Comparison of ENCODE assay signal across 18 cellular contexts in the genomic region with DNA sequence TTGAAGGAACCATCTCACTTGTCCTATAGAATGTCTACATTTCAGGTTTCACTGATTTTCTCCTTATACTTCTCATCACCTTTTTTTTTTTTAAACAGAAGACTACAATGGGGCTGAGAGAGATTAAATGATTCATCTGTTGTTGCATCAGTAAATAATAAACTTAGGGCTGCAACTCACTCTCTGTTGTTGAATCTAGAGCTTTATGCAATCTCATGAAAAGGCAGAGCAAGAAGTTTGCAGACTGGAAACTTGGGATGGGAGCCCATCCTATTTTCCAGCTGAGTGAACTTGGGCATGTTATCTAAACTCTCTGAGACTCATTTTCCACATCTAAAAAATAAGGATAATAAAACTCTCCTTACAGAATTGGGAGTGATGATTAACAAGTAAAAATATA. TPM values are rescaled to one million over a fixed set of nuclear protein-coding genes. Genes with fewer than 3 reads are reported as not detected.
DNase-seq lines count a peak whose midpoint lies in the region; ATAC-seq, FAIRE-seq and TF ChIP-seq lines count a peak whose summit lies in the region.
"Had no signal": no experiment of that assay in that cellular context is flagged by ENCODE, and none has a peak within 500 bp of the region (broad histone marks: within the 10 kb centered on the region; RNA-seq: fewer than 3 reads in every experiment).

No MANE protein-coding gene starts in this region.

- no peak overlapping the region for H3K23ac ChIP-seq in neuronal stem cell (ENCODE audit: low read depth, low read length, poor library complexity)

- H3K79me2 ChIP-seq in keratinocyte (ENCODE audit: control insufficient read depth, insufficient read depth, low read length): no peaks in the 10 kb centered on the region
- H3K79me2 ChIP-seq: parathyroid adenoma had no signal

- H3K9ac ChIP-seq in keratinocyte (ENCODE audit: control insufficient read depth, extremely low read depth, insufficient read depth, low read length) (no peak overlapping the region), neuronal stem cell (ENCODE audit: low read depth, low read length, poor library complexity) (no peak overlapping the region)
- H3K9ac ChIP-seq: parathyroid adenoma had no signal

- H4K91ac ChIP-seq in neuronal stem cell (ENCODE audit: low read depth, low read length, poor library complexity): no peak overlapping the region

- DNase-seq in AG10803 (ENCODE audit: low read depth): peak; percentile 83
- peak; percentile 31 for DNase-seq in NCI-H226
- peak; percentile 51 for DNase-seq in choroid plexus epithelial cell (ENCODE audit: low read depth)
- DNase-seq in keratinocyte (ENCODE audit: low read depth, low spot score): no peak
- DNase-seq in cerebellar nuclear complex (lab: John Stamatoyannopoulos, UW): no peak
- no peak for DNase-seq in neuronal stem cell (ENCODE audit: low spot score)
- DNase-seq in iPS-NIHi7 (ENCODE audit: extremely low spot score): no peak
- DNase-seq: activated CD4-positive, alpha-beta T cell treated with anti-CD3 and anti-CD28 coated beads for 4 hours; activated naive CD4-positive, alpha-beta T cell treated with anti-CD3 and anti-CD28 coated beads, Interleukin-2, amount 50 U/mL, for 16 hours; Calu3; central memory CD4-positive, alpha-beta T cell; hypothalamus; KBM-7; left ventricle myocardium superior; NCI-H2227 treated with DMSO at 0.1 percent for 48 hours; T-helper 9 cell had no signal

- H2BK5ac ChIP-seq in neuronal stem cell (ENCODE audit: low read length): no peak overlapping the region

- peak overlapping the region; percentile 25 for H3K27ac ChIP-seq in keratinocyte (ENCODE audit: control insufficient read depth, insufficient read depth, low read length)
- H3K27ac ChIP-seq in neuronal stem cell (replicated peaks; ENCODE audit: low read length): no peak overlapping the region
- H3K27ac ChIP-seq: parathyroid adenoma had no signal

- H3K36me3 ChIP-seq in keratinocyte (ENCODE audit: control insufficient read depth in 2 of 2, extremely low read depth in 1 of 2, insufficient read depth in 2 of 2, low read length in 2 of 2): no peaks in the 10 kb centered on the region
- no peaks in the 10 kb centered on the region for H3K36me3 ChIP-seq in neuronal stem cell (replicated peaks in 1 of 2; ENCODE audit: control insufficient read depth in 2 of 2, insufficient read depth in 2 of 2, low read length in 2 of 2)

- no peak overlapping the region for H3K14ac ChIP-seq in neuronal stem cell (ENCODE audit: low read length)

- H3K18ac ChIP-seq in neuronal stem cell (ENCODE audit: low read length): no peak overlapping the region

- ATAC-seq in GM18498 (IDR thresholded peaks at IDR 0.05; ENCODE audit: unreplicated experiment): no peak
- ATAC-seq: left ventricle myocardium superior had no signal

- H3K27me3 ChIP-seq in keratinocyte (ENCODE audit: control insufficient read depth, extremely low read depth, insufficient read depth, low read length) (no peaks in the 10 kb centered on the region), neuronal stem cell (ENCODE audit: control insufficient read depth in 3 of 3, insufficient read depth in 3 of 3, low read depth in 1 of 3, low read length in 3 of 3) (no peaks in the 10 kb centered on the region)

- FAIRE-seq in keratinocyte (lab: Jason Lieb, UNC): no peak

- H3K79me1 ChIP-seq in neuronal stem cell (ENCODE audit: low read depth, low read length): no peaks in the 10 kb centered on the region

- H4K20me1 ChIP-seq in keratinocyte (ENCODE audit: control insufficient read depth, extremely low read depth, insufficient read depth, low read length): no peaks in the 10 kb centered on the region

- H3K9me1 ChIP-seq in keratinocyte (ENCODE audit: control insufficient read depth, extremely low read depth, insufficient read depth, low read length): no peaks in the 10 kb centered on the region

- no peak overlapping the region for H4K8ac ChIP-seq in neuronal stem cell (ENCODE audit: low read depth, low read length)

- no peak overlapping the region for H3K4me2 ChIP-seq in keratinocyte (ENCODE audit: control insufficient read depth, extremely low read depth, insufficient read depth, low read depth, low read length)
- no peak overlapping the region for H3K4me2 ChIP-seq in neuronal stem cell (ENCODE audit: insufficient read depth, low read length, poor library complexity, severe bottlenecking)

- peaks cover 25% of the 10 kb centered on the region for H3K4me1 ChIP-seq in keratinocyte (ENCODE audit: control insufficient read depth, extremely low read depth, insufficient read depth, low read length)
- H3K4me1 ChIP-seq in neuronal stem cell (ENCODE audit: control insufficient read depth in 2 of 2, insufficient read depth in 1 of 2, low read depth in 1 of 2, low read length in 2 of 2): peaks cover 0 to 4% of the 10 kb centered on the region in 2 donors
- H3K4me1 ChIP-seq: parathyroid adenoma had no signal

- H2BK15ac ChIP-seq in neuronal stem cell (ENCODE audit: low read length): no peak overlapping the region

- no peak overlapping the region for H2BK12ac ChIP-seq in neuronal stem cell (ENCODE audit: low read length)

- dilution Hi-C loops in keratinocyte (cut with MboI; ENCODE audit: extremely low pct_ligation_motif_present, low sequenced_read_pairs): no loop called here

- H2AFZ ChIP-seq in keratinocyte (ENCODE audit: control insufficient read depth, low read length) (no peak overlapping the region), neuronal stem cell (ENCODE audit: low read length) (no peak overlapping the region)
- H2AFZ ChIP-seq: parathyroid adenoma had no signal

- TF ChIP-seq CTCF in AG10803 (conservative IDR thresholded peaks at IDR 0.05; ENCODE audit: low read length) (no peak), choroid plexus epithelial cell (conservative IDR thresholded peaks at IDR 0.05; ENCODE audit: low read depth, low read length) (no peak), keratinocyte (optimal IDR thresholded peaks at IDR 0.05 in 1 of 3, IDR thresholded peaks at IDR 0.05 in 1 of 3, conservative IDR thresholded peaks at IDR 0.05 in 1 of 3; ENCODE audit: extremely low read depth in 1 of 3, insufficient read depth in 2 of 3, low read length in 3 of 3) (no peak)

- H3K4ac ChIP-seq in neuronal stem cell (ENCODE audit: low read length): no peak overlapping the region

- H2BK120ac ChIP-seq in neuronal stem cell (ENCODE audit: low read depth, low read length): no peak overlapping the region

- H3K9me3 ChIP-seq in keratinocyte (ENCODE audit: control insufficient read depth, low read depth, low read length) (no peaks in the 10 kb centered on the region), neuronal stem cell (replicated peaks in 1 of 2; ENCODE audit: control insufficient read depth in 2 of 2, insufficient read depth in 1 of 2, low read depth in 1 of 2, low read length in 2 of 2) (peaks cover 0 to 8% of the 10 kb centered on the region in 2 donors)

- H3K4me3 ChIP-seq in AG10803 (ENCODE audit: low read length) (no peak overlapping the region), choroid plexus epithelial cell (ENCODE audit: low read depth, low read length) (no peak overlapping the region), keratinocyte (ENCODE audit: control insufficient read depth in 2 of 3, extremely low read depth in 1 of 3, insufficient read depth in 2 of 3, low read depth in 1 of 3, low read length in 3 of 3) (no peak overlapping the region), neuronal stem cell (ENCODE audit: low read length in 2 of 2) (no peak overlapping the region)

- no peak overlapping the region for H2AK5ac ChIP-seq in neuronal stem cell (ENCODE audit: low read depth, low read length)

RNA-seq across cellular contexts. Expression of a gene that starts 58.4 kb away (rescaled TPM):
- 0.06 to 0.10 TPM (median 0.07 TPM) in 3 replicates for polyA plus RNA-seq in keratinocyte
- polyA plus RNA-seq in keratinocyte (2011; ENCODE audit: low read depth): not detected
- 0.06 and 0.19 TPM in 2 replicates for polyA plus RNA-seq in keratinocyte (2011; cell fraction: cytosol; rRNA removed)
- polyA plus RNA-seq in keratinocyte (2011; cell fraction: nucleus; rRNA removed): 0.09 TPM in 1 of 2 replicates, not detected in the other
- 0.10 TPM in 1 of 2 replicates, not detected in the other for polyA plus RNA-seq in keratinocyte (2012; ENCODE audit: low replicate concordance)
- not detected in 3 replicates for polyA minus RNA-seq in keratinocyte
- not detected for polyA minus RNA-seq in keratinocyte (2011; cell fraction: cytosol; rRNA and poly(A)+ RNA removed)
- 0.39 TPM in 1 of 2 replicates, not detected in the other for polyA minus RNA-seq in keratinocyte (2011; cell fraction: nucleus; rRNA and poly(A)+ RNA removed)
- polyA plus RNA-seq in neuronal stem cell (2013, experiment 1 of 2): 0.03 TPM
- polyA plus RNA-seq in neuronal stem cell (2013, experiment 2 of 2): 0.04 TPM

Comparison
In these comparisons a context has a peak if more than half of its experiments do, and no peak if none do; other contexts are left out.
1. DNase-seq: peak in AG10803 (single experiment), NCI-H226 (single experiment) and choroid plexus epithelial cell (single experiment); none in keratinocyte (single experiment), cerebellar nuclear complex (0 of 2), neuronal stem cell (single experiment) and iPS-NIHi7 (single experiment).